In genomic region chr6:44481765-44482164, GRCh38 we compare ENCODE assay signal across 20 cellular contexts.
DNase-seq lines count a peak whose midpoint lies in the region; ATAC-seq and TF ChIP-seq lines count a peak whose summit lies in the region.
"Had no signal": no experiment of that assay in that cellular context is flagged by ENCODE, and none has a peak within 500 bp of the region (broad histone marks: within the 10 kb centered on the region; RNA-seq: fewer than 3 reads in every experiment).

No MANE protein-coding gene starts in this region.

- peaks cover 6% of the 10 kb centered on the region for H3K4me1 Mint-ChIP-seq in glutamatergic neuron (ENCODE audit: low read depth, unreplicated experiment)
- H3K4me1 Mint-ChIP-seq: B cell; CD4-positive, CD25-positive, alpha-beta regulatory T cell had no signal

- H3K4me1 ChIP-seq in left ventricle myocardium inferior (no peaks in the 10 kb centered on the region), upper lobe of right lung (no peaks in the 10 kb centered on the region)

- H3K27ac Mint-ChIP-seq in glutamatergic neuron (ENCODE audit: unreplicated experiment) = no peak overlapping the region
- H3K27ac Mint-ChIP-seq: B cell; CD4-positive, CD25-positive, alpha-beta regulatory T cell; CD8-positive, alpha-beta T cell had no signal

- H3K9me3 Mint-ChIP-seq in glutamatergic neuron (ENCODE audit: unreplicated experiment) = peaks cover 2% of the 10 kb centered on the region
- H3K9me3 Mint-ChIP-seq: CD8-positive, alpha-beta T cell had no signal

- H3K36me3 ChIP-seq in left ventricle myocardium inferior (no peaks in the 10 kb centered on the region), upper lobe of right lung (no peaks in the 10 kb centered on the region)
- H3K36me3 ChIP-seq: BLaER1 had no signal

- H3K4me3 ChIP-seq in left ventricle myocardium inferior (no peak overlapping the region), upper lobe of right lung (no peak overlapping the region)
- H3K4me3 ChIP-seq: BLaER1, GM12878, GM23248 had no signal

- no peaks in the 10 kb centered on the region for H3K27me3 Mint-ChIP-seq in glutamatergic neuron (ENCODE audit: unreplicated experiment)

- H3K4me3 Mint-ChIP-seq in glutamatergic neuron (ENCODE audit: unreplicated experiment) = peak overlapping the region; percentile 37
- H3K4me3 Mint-ChIP-seq: B cell; CD4-positive, CD25-positive, alpha-beta regulatory T cell; CD8-positive, alpha-beta T cell had no signal

- H3K27me3 ChIP-seq in left ventricle myocardium inferior (ENCODE audit: low read depth) (peaks cover 33% of the 10 kb centered on the region), upper lobe of right lung (no peaks in the 10 kb centered on the region)
- H3K27me3 ChIP-seq: BLaER1 had no signal

- in situ Hi-C loops in SK-MEL-5 (cut with HindIII; ENCODE audit: low pct_unique_long_range_greater_than_20kb, low sequenced_read_pairs) = no loop called here

- intact Hi-C loops in Right ventricle myocardium superior (cut with DNase I) (loop anchor here (10.0 kb wide), 1 partner anchor 153 kb away; no protein-coding TSS in a partner anchor), left ventricle myocardium inferior (cut with micrococcal nuclease) (no loop called here), upper lobe of right lung (cut with DNase I) (no loop called here)

- no peak for DNase-seq in Right ventricle myocardium superior
- DNase-seq in left ventricle myocardium inferior = no peak
- DNase-seq in SK-MEL-5 (ENCODE audit: low read depth, low spot score) = peak; percentile 68
- no peak for DNase-seq in glutamatergic neuron
- no peak for DNase-seq in activated CD8-positive, alpha-beta memory T cell treated with anti-CD3 and anti-CD28 coated beads, Interleukin-2, amount 50 U/mL, for 4 hours
- DNase-seq in upper lobe of right lung = no peak
- DNase-seq: CD4-positive, CD25-positive, alpha-beta regulatory T cell; CD8-positive, alpha-beta T cell; DMS 273 treated with DMSO at 0.1 percent for 48 hours; DMS79; EL; GDM1; GM23248; HCEC 1CT had no signal

- TF ChIP-seq CTCF in left ventricle myocardium inferior (IDR thresholded peaks at IDR 0.05; ENCODE audit: borderline replicate concordance) (no peak), glutamatergic neuron (IDR thresholded peaks at IDR 0.05; ENCODE audit: partially characterized antibody, unreplicated experiment) (no peak), upper lobe of right lung (IDR thresholded peaks at IDR 0.05) (no peak)

- no peak overlapping the region for H3K27ac ChIP-seq in left ventricle myocardium inferior (replicated peaks)
- H3K27ac ChIP-seq in upper lobe of right lung = no peak overlapping the region
- H3K27ac ChIP-seq: 22Rv1, BLaER1, C4-2B, GM23248 had no signal

- H3K36me3 Mint-ChIP-seq in glutamatergic neuron (ENCODE audit: unreplicated experiment) = no peaks in the 10 kb centered on the region
- H3K36me3 Mint-ChIP-seq: CD4-positive, CD25-positive, alpha-beta regulatory T cell; CD8-positive, alpha-beta T cell had no signal

- no peaks in the 10 kb centered on the region for H3K9me3 ChIP-seq in left ventricle myocardium inferior (replicated peaks)
- no peaks in the 10 kb centered on the region for H3K9me3 ChIP-seq in upper lobe of right lung
- H3K9me3 ChIP-seq: BLaER1 had no signal

- peak; percentile 20 for ATAC-seq in Right ventricle myocardium superior (ENCODE audit: poor library complexity)
- ATAC-seq in HG02798 (IDR thresholded peaks at IDR 0.05; ENCODE audit: poor library complexity, unreplicated experiment) = no peak
- ATAC-seq in upper lobe of right lung = no peak
- ATAC-seq: CD8-positive, alpha-beta T cell; GM12878 had no signal
